16 cellular contexts compared by ENCODE assay signal in genomic region chrX:13703135-13703534, GRCh38.
"Had no signal": no experiment of that assay in that cellular context is flagged by ENCODE, and none has a peak within 500 bp of the region (broad histone marks: within the 10 kb centered on the region; RNA-seq: fewer than 3 reads in every experiment).

No MANE protein-coding gene starts in this region.

- H3K4me2 ChIP-seq: neural progenitor cell had no signal

- H3K9me3 Mint-ChIP-seq: activated CD4-positive, alpha-beta T cell treated with anti-CD3 and anti-CD28 coated beads, Interleukin-2, amount 10 ng/mL, durations not matched to agents 7 days and 5 days; stimulated activated naive B cell treated with anti-CD40 and anti-IgM and Interleukin-4, amounts not matched to agents 10 μg/mL and 1 μg/mL and 100 μg/mL, for 72 hours; WTC11 had no signal

- H3K27me3 ChIP-seq: body of pancreas, colonic mucosa, gastroesophageal sphincter, neural progenitor cell, transverse colon, vagina had no signal

- H3K27ac Mint-ChIP-seq: activated CD4-positive, alpha-beta T cell treated with anti-CD3 and anti-CD28 coated beads, Interleukin-2, amount 10 ng/mL, durations not matched to agents 7 days and 5 days; neural progenitor cell; stimulated activated naive B cell treated with anti-CD40 and anti-IgM and Interleukin-4, amounts not matched to agents 10 μg/mL and 1 μg/mL and 100 μg/mL, for 72 hours had no signal

- H3K4me3 ChIP-seq: body of pancreas, colonic mucosa, gastroesophageal sphincter, heart right ventricle, neural progenitor cell, transverse colon, vagina had no signal

- DNase-seq: activated CD4-positive, alpha-beta T cell treated with anti-CD3 and anti-CD28 coated beads, Interleukin-2, amount 10 ng/mL, durations not matched to agents 7 days and 5 days; caudate nucleus; colonic mucosa; heart right ventricle; islet precursor cell; midbrain; stimulated activated CD4-positive, alpha-beta T cell treated with anti-CD3 and anti-CD28 coated beads, Interleukin-2, amount 100 ng/mL, for 48 hours; stimulated activated naive B cell treated with anti-CD40 and anti-IgM and Interleukin-4, amounts not matched to agents 10 μg/mL and 1 μg/mL and 100 μg/mL, for 72 hours; transverse colon had no signal

- H3K27ac ChIP-seq: colonic mucosa, heart right ventricle, neural progenitor cell, transverse colon, vagina had no signal

- FAIRE-seq: endometrium, TTC549 had no signal

- H3K27me3 Mint-ChIP-seq: activated CD4-positive, alpha-beta T cell treated with anti-CD3 and anti-CD28 coated beads, Interleukin-2, amount 10 ng/mL, durations not matched to agents 7 days and 5 days had no signal

- H3K4me1 Mint-ChIP-seq: neural progenitor cell had no signal

- H3K9me3 ChIP-seq: body of pancreas, colonic mucosa, gastroesophageal sphincter, heart right ventricle, transverse colon, vagina had no signal

- H3K36me3 Mint-ChIP-seq: WTC11 had no signal

- ATAC-seq: gastroesophageal sphincter; heart right ventricle; stimulated activated naive B cell treated with anti-CD40 and anti-IgM and Interleukin-4, amounts not matched to agents 10 μg/mL and 1 μg/mL and 100 μg/mL, for 72 hours; WTC11 had no signal

- H3K4me3 Mint-ChIP-seq: activated CD4-positive, alpha-beta T cell treated with anti-CD3 and anti-CD28 coated beads, Interleukin-2, amount 10 ng/mL, durations not matched to agents 7 days and 5 days; neural progenitor cell; stimulated activated naive B cell treated with anti-CD40 and anti-IgM and Interleukin-4, amounts not matched to agents 10 μg/mL and 1 μg/mL and 100 μg/mL, for 72 hours; WTC11 had no signal

- H3K36me3 ChIP-seq: colonic mucosa, gastroesophageal sphincter, neural progenitor cell, transverse colon, vagina had no signal

- H2AFZ ChIP-seq: neural progenitor cell had no signal
